In genomic region chr20:49448917-49449316, GRCh38 we compare ENCODE assay signal across 2 cellular contexts.
TF ChIP-seq lines count a peak whose summit lies in the region.

No MANE protein-coding gene starts in this region.

TF ChIP-seq in Ishikawa, 13 proteins besides CTCF, POLR2A, EP300 and RAD21 (continued from another document):
- TF ChIP-seq USF1 (IDR thresholded peaks at IDR 0.05) (peak; percentile 88), CEBPB (IDR thresholded peaks at IDR 0.05) (no peak), TCF12 (IDR thresholded peaks at IDR 0.05; ENCODE audit: low read depth) (no peak), MAX (IDR thresholded peaks at IDR 0.05) (peak; percentile 73; the same call in 1 of the 2 replicates), NFIC (IDR thresholded peaks at IDR 0.05) (no peak), TAF1 (IDR thresholded peaks at IDR 0.05; ENCODE audit: low read depth) (no peak), ZBTB7A (IDR thresholded peaks at IDR 0.05; ENCODE audit: low read depth) (no peak), YY1 (IDR thresholded peaks at IDR 0.05; ENCODE audit: low read depth) (no peak), CREB1 (IDR thresholded peaks at IDR 0.05; ENCODE audit: low read depth) (no peak), TEAD4 (IDR thresholded peaks at IDR 0.05) (no peak), REST (IDR thresholded peaks at IDR 0.05; ENCODE audit: low read depth) (no peak)

TF ChIP-seq in K562, 482 proteins besides CTCF, POLR2A, EP300 and RAD21:
- TF ChIP-seq USF2 (CRISPR knock-in tag; IDR thresholded peaks at IDR 0.05), result peak; percentile 96
- 0 out of 2 replicates have a peak, but pooled peaks have one; percentile 33 for TF ChIP-seq LCOR (CRISPR knock-in tag; IDR thresholded peaks at IDR 0.05)
- peak; percentile 42; the same call in 1 of the 2 replicates for TF ChIP-seq CBFA2T2 (conservative IDR thresholded peaks at IDR 0.05)
- peak; percentile 81 for TF ChIP-seq NFYB (IDR thresholded peaks at IDR 0.05; ENCODE audit: extremely low read depth, insufficient read length)
- TF ChIP-seq RAD51 (IDR thresholded peaks at IDR 0.05; ENCODE audit: borderline replicate concordance, low read depth), result peak; percentile 91
- peak; percentile 95 for TF ChIP-seq USF1 (CRISPR knock-in tag; IDR thresholded peaks at IDR 0.05)
- TF ChIP-seq MYC (IDR thresholded peaks at IDR 0.05; ENCODE audit: low read depth, low read length), result peak; percentile 72
- no peak for TF ChIP-seq MYC (CRISPR knock-in tag; IDR thresholded peaks at IDR 0.05; ENCODE audit: borderline replicate concordance, low read depth)
- TF ChIP-seq L3MBTL2 (IDR thresholded peaks at IDR 0.05), result peak; percentile 99
- TF ChIP-seq ZNF707 (CRISPR knock-in tag; conservative IDR thresholded peaks at IDR 0.05), result no peak
- peak; percentile 86 for TF ChIP-seq TFE3 (CRISPR knock-in tag; IDR thresholded peaks at IDR 0.05)
- peak; percentile 86 for TF ChIP-seq MGA (IDR thresholded peaks at IDR 0.05)
- TF ChIP-seq CREB1 (IDR thresholded peaks at IDR 0.05), result no peak
- TF ChIP-seq CREB1 (CRISPR knock-in tag; IDR thresholded peaks at IDR 0.05), result no peak
- TF ChIP-seq FOS (IDR thresholded peaks at IDR 0.05; ENCODE audit: extremely low read depth, insufficient read length), result peak; percentile 73
- peak in 1 of 2 experiments; percentile 51; a peak in 1 of 3 replicates for TF ChIP-seq CBX3 (IDR thresholded peaks at IDR 0.05; ENCODE audit: borderline replicate concordance in 1 of 2, low read length in 2 of 2)
- TF ChIP-seq TOE1 (IDR thresholded peaks at IDR 0.05; ENCODE audit: borderline replicate concordance), result peak; percentile 78; the same call in 1 of the 2 replicates
- TF ChIP-seq TOE1 (CRISPR knock-in tag; IDR thresholded peaks at IDR 0.05; ENCODE audit: borderline replicate concordance, low read depth), result no peak
- no peak for TF ChIP-seq SLC30A9 (CRISPR knock-in tag; IDR thresholded peaks at IDR 0.05)
- no peak for TF ChIP-seq NRF1 (conservative IDR thresholded peaks at IDR 0.05 in 1 of 2, IDR thresholded peaks at IDR 0.05 in 1 of 2)
- TF ChIP-seq E2F6 (IDR thresholded peaks at IDR 0.05; ENCODE audit: borderline replicate concordance in 1 of 2, extremely low read depth in 1 of 2, insufficient read depth in 1 of 2, insufficient read length in 1 of 2, low read depth in 1 of 2, low read length in 1 of 2, poor library complexity in 1 of 2, severe bottlenecking in 1 of 2), result peak in 1 of 2 experiments; percentile 45
TF ChIP-seq in K562: peak in this region for 14.
